8 cellular contexts compared by ENCODE assay signal in the genomic region with DNA sequence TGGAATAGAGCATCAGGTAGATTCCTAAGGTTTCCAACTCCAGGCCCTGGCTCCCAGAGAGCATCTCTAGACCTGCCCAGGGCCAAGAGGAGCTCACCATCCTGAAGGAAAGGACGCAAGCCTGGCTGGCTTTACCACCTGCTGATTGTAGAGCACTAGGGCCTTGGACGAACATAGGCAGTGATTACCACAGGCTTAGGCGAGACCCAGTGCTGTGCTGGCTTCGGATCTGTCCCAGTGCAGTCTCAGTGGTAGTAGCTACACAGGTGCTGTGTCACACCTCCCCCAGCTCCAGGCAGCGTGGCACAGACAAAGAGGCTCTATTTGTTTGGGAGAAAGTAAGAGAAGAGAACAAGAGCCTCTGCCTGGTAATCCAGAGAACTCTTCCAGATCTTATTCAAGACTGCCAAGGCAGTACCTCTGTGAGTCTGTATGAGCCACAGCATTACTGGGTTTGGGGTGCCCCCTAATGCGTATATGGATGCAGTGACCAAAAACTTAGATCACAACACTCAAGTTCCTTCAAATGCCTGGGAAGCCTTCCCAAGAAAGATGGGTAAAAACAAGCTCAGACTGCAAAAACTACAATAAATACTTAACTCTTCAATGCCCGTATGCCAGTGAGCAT. TPM values are rescaled to one million over a fixed set of nuclear protein-coding genes. Genes with fewer than 3 reads are reported as not detected.
A peak's percentile ranks its signal among the peaks of the same experiment; 100 is the strongest.
DNase-seq lines count a peak whose midpoint lies in the region; ATAC-seq and TF ChIP-seq lines count a peak whose summit lies in the region.

No MANE protein-coding gene starts in this region.

- TF ChIP-seq CTCF in GM06990 (IDR thresholded peaks at IDR 0.05; ENCODE audit: insufficient read depth, low read length, poor library complexity, severe bottlenecking) (peak; percentile 45), brain microvascular endothelial cell (IDR thresholded peaks at IDR 0.05; ENCODE audit: low read depth, low read length, missing control alignments) (peak; percentile 23), smooth muscle cell (IDR thresholded peaks at IDR 0.05; ENCODE audit: borderline replicate concordance, insufficient read depth, poor library complexity, severe bottlenecking) (no peak)

- H3K4me3 Mint-ChIP-seq in naive B cell: no peak overlapping the region

- H3K27me3 ChIP-seq in GM06990 (replicated peaks; ENCODE audit: control insufficient read depth, insufficient read depth, low read length): no peaks in the 10 kb centered on the region
- no peaks in the 10 kb centered on the region for H3K27me3 ChIP-seq in brain microvascular endothelial cell (replicated peaks)
- H3K27me3 ChIP-seq in smooth muscle cell (ENCODE audit: low read depth): no peaks in the 10 kb centered on the region

- H3K79me2 ChIP-seq in smooth muscle cell (ENCODE audit: low read depth): no peaks in the 10 kb centered on the region

- no peaks in the 10 kb centered on the region for H3K4me1 ChIP-seq in smooth muscle cell (ENCODE audit: low read depth)

- H3K27me3 Mint-ChIP-seq in naive B cell: peaks cover 0 to 10% (median 10%) of the 10 kb centered on the region in 3 donors

- no peak overlapping the region for H2AFZ ChIP-seq in smooth muscle cell (ENCODE audit: low read depth)

- H3K4me1 Mint-ChIP-seq in naive B cell: peaks cover 23 to 34% (median 27%) of the 10 kb centered on the region in 3 donors

- peak; percentile 78 to 91 for ATAC-seq in naive B cell (ENCODE audit: low read depth in 2 of 2)
- ATAC-seq in HG03045 (IDR thresholded peaks at IDR 0.05; ENCODE audit: unreplicated experiment): no peak
- no peak for ATAC-seq in GM21619 (IDR thresholded peaks at IDR 0.05; ENCODE audit: unreplicated experiment)

- no peak overlapping the region for H3K4me2 ChIP-seq in smooth muscle cell

- H4K20me1 ChIP-seq in smooth muscle cell (ENCODE audit: low read depth): no peaks in the 10 kb centered on the region

- no peaks in the 10 kb centered on the region for H3K36me3 ChIP-seq in GM06990 (ENCODE audit: control insufficient read depth, insufficient read depth, low read length)
- no peaks in the 10 kb centered on the region for H3K36me3 ChIP-seq in brain microvascular endothelial cell (replicated peaks)
- H3K36me3 ChIP-seq in smooth muscle cell (ENCODE audit: low read depth): no peaks in the 10 kb centered on the region

- no peaks in the 10 kb centered on the region for H3F3A ChIP-seq in smooth muscle cell (ENCODE audit: low read depth)

- DNase-seq in GM06990 (ENCODE audit: extremely low read depth, insufficient read length) (no peak), NCI-H69 (lab: John Stamatoyannopoulos, UW) (peak; percentile 7), brain microvascular endothelial cell (no peak), naive B cell (peak; percentile 57), HK-2 (ENCODE audit: unreplicated experiment) (no peak), smooth muscle cell (lab: John Stamatoyannopoulos, UW; ENCODE audit: unreplicated experiment) (no peak)

- in situ Hi-C loops in brain microvascular endothelial cell (cut with HindIII; ENCODE audit: low pct_ligation_motif_present, low sequenced_read_pairs): loop anchor here (25.0 kb wide), 1 partner anchor 148 kb away; the partner anchor contains the start of gene ACAN

- WGBS in smooth muscle cell (ENCODE audit: low lambda C conversion rate): 86% methylated on average over 7 of the region's 7 CpGs

- H3K9me3 ChIP-seq in smooth muscle cell (replicated peaks; ENCODE audit: low read depth): no peaks in the 10 kb centered on the region

- no peak overlapping the region for H3K9ac ChIP-seq in smooth muscle cell (ENCODE audit: low read depth)

- H3K36me3 Mint-ChIP-seq in naive B cell: no peaks in the 10 kb centered on the region

- no peak overlapping the region for H3K4me3 ChIP-seq in GM06990 (replicated peaks; ENCODE audit: low read depth, low read length)
- H3K4me3 ChIP-seq in brain microvascular endothelial cell (ENCODE audit: low read depth, low read length): no peak overlapping the region
- H3K4me3 ChIP-seq in smooth muscle cell: no peak overlapping the region

- H3K9me3 Mint-ChIP-seq in naive B cell: no peaks in the 10 kb centered on the region

- H3K27ac ChIP-seq in brain microvascular endothelial cell (no peak overlapping the region), smooth muscle cell (ENCODE audit: low read depth) (no peak overlapping the region)

- H3K27ac Mint-ChIP-seq in naive B cell: peak overlapping the region in 3 of 6 donors; percentile 8 to 62 (median 50)

RNA-seq across cellular contexts. Expression of gene ISG20, which starts 25.4 kb away (rescaled TPM):
- 1,000 to 10,000 TPM in 2 of 6 donors, 100 to 1,000 TPM in 4; 638 to 1,304 (median 969) TPM for polyA plus RNA-seq in naive B cell (ENCODE audit: low read depth in 6 of 6)
- total RNA-seq in smooth muscle cell: 0.81 and 1.2 TPM in 2 replicates
- polyA plus RNA-seq in smooth muscle cell: 1.1 and 2.6 TPM in 2 replicates

RNA-seq across cellular contexts. Expression of gene AEN, which starts 43.1 kb away (rescaled TPM):
- polyA plus RNA-seq in naive B cell (ENCODE audit: low read depth in 6 of 6) (10 to 100 TPM; 28.2 to 73.0 (median 40.2) TPM), smooth muscle cell (53.3 and 57.6 TPM in 2 replicates)
- 44.5 and 50.1 TPM in 2 replicates for total RNA-seq in smooth muscle cell

Comparison
In these comparisons a context has a peak if more than half of its experiments do, and no peak if none do; other contexts are left out.
1. DNase-seq: peak in NCI-H69 (single experiment) and naive B cell (single experiment); none in GM06990 (single experiment), brain microvascular endothelial cell (single experiment), HK-2 (single experiment) and smooth muscle cell (single experiment).
2. ATAC-seq: peak in naive B cell (2 of 2); none in HG03045 (single experiment) and GM21619 (single experiment).
3. RNA of gene ISG20, which starts 25.4 kb away (polyA plus RNA-seq): 638 to 1,304 TPM in naive B cell; 1.1 to 2.6 TPM in smooth muscle cell; every median in the first group is over 100 times any median in the second.